ENCODE assay signal across 22 cellular contexts in genomic region chr1:180288894-180289293, GRCh38. TPM values are rescaled to one million over a fixed set of nuclear protein-coding genes. Genes with fewer than 3 reads are reported as not detected.
"Had no signal": no experiment of that assay in that cellular context is flagged by ENCODE, and none has a peak within 500 bp of the region (broad histone marks: within the 10 kb centered on the region; RNA-seq: fewer than 3 reads in every experiment).

No MANE protein-coding gene starts in this region.

- H3K27ac ChIP-seq: brain microvascular endothelial cell, SJSA1 had no signal

- H3K4me3 ChIP-seq: MG63, SJSA1 had no signal

- H3K27me3 Mint-ChIP-seq: activated CD8-positive, alpha-beta T cell treated with anti-CD3 and anti-CD28 coated beads for 36 hours; activated naive CD8-positive, alpha-beta T cell treated with anti-CD3 and anti-CD28 coated beads for 36 hours had no signal

- H3K9me3 ChIP-seq: SJSA1 had no signal

- H3K9me3 Mint-ChIP-seq: activated CD8-positive, alpha-beta T cell treated with anti-CD3 and anti-CD28 coated beads for 36 hours; activated naive CD4-positive, alpha-beta T cell treated with anti-CD3 and anti-CD28 coated beads for 36 hours; activated T-helper 1 cell treated with anti-CD3 and anti-CD28 coated beads, Interleukin-12 subunit alpha, Interleukin-12 subunit beta, Interleukin-2, Interleukin-4 antibody, amounts not matched to agents 30 ng/mL and 10 ng/mL and 1 ng/mL, durations not matched to agents 14 hours and 24 hours and 36 hours had no signal

- ATAC-seq: activated CD4-positive, CD25-positive, alpha-beta regulatory T cell treated with anti-CD3 and anti-CD28 coated beads, Interleukin-2, amount 50 U/mL, for 24 hours; activated CD8-positive, alpha-beta T cell treated with anti-CD3 and anti-CD28 coated beads for 36 hours; PC-3 had no signal

- DNase-seq: activated CD4-positive, alpha-beta T cell treated with anti-CD3 and anti-CD28 coated beads for 4 hours; activated CD8-positive, alpha-beta memory T cell treated with anti-CD3 and anti-CD28 coated beads, Interleukin-2, amount 50 U/mL, for 4 hours; activated CD8-positive, alpha-beta T cell treated with anti-CD3 and anti-CD28 coated beads for 36 hours; activated effector memory CD4-positive, alpha-beta T cell treated with anti-CD3 and anti-CD28 coated beads, Interleukin-2, amount 50 U/mL, for 16 hours; activated naive CD4-positive, alpha-beta T cell treated with anti-CD3 and anti-CD28 coated beads for 36 hours; activated naive CD8-positive, alpha-beta T cell treated with anti-CD3 and anti-CD28 coated beads for 36 hours; brain microvascular endothelial cell; cerebellar nuclear complex; KG1; MG63; MV-4-11; NCI-H1417 treated with DMSO at 0.1 percent for 48 hours; NCI-H2029; NCI-H2107; NCI-H510A treated with DMSO at 0.1 percent for 48 hours; PC-3; SHP77; T-helper 2 cell; T1000 had no signal

- H3K27me3 ChIP-seq: brain microvascular endothelial cell, MG63, SJSA1 had no signal

- H3K27ac Mint-ChIP-seq: activated CD8-positive, alpha-beta T cell treated with anti-CD3 and anti-CD28 coated beads for 36 hours; activated naive CD4-positive, alpha-beta T cell treated with anti-CD3 and anti-CD28 coated beads for 36 hours; activated naive CD8-positive, alpha-beta T cell treated with anti-CD3 and anti-CD28 coated beads for 36 hours; activated T-helper 1 cell treated with anti-CD3 and anti-CD28 coated beads, Interleukin-12 subunit alpha, Interleukin-12 subunit beta, Interleukin-2, Interleukin-4 antibody, amounts not matched to agents 30 ng/mL and 10 ng/mL and 1 ng/mL, durations not matched to agents 14 hours and 24 hours and 36 hours had no signal

- H3K36me3 ChIP-seq: brain microvascular endothelial cell had no signal

- H3K4me3 Mint-ChIP-seq: activated CD8-positive, alpha-beta T cell treated with anti-CD3 and anti-CD28 coated beads for 36 hours; activated naive CD4-positive, alpha-beta T cell treated with anti-CD3 and anti-CD28 coated beads for 36 hours; activated naive CD8-positive, alpha-beta T cell treated with anti-CD3 and anti-CD28 coated beads for 36 hours; activated T-helper 1 cell treated with anti-CD3 and anti-CD28 coated beads, Interleukin-12 subunit alpha, Interleukin-12 subunit beta, Interleukin-2, Interleukin-4 antibody, amounts not matched to agents 30 ng/mL and 10 ng/mL and 1 ng/mL, durations not matched to agents 14 hours and 24 hours and 36 hours had no signal

RNA-seq across cellular contexts. Expression of gene LHX4, which starts 58.8 kb away (rescaled TPM):
- total RNA-seq: activated CD8-positive, alpha-beta T cell treated with anti-CD3 and anti-CD28 coated beads for 36 hours; activated naive CD4-positive, alpha-beta T cell treated with anti-CD3 and anti-CD28 coated beads for 36 hours; activated naive CD8-positive, alpha-beta T cell treated with anti-CD3 and anti-CD28 coated beads for 36 hours; activated T-helper 1 cell treated with anti-CD3 and anti-CD28 coated beads, Interleukin-12 subunit alpha, Interleukin-12 subunit beta, Interleukin-2, Interleukin-4 antibody, amounts not matched to agents 30 ng/mL and 10 ng/mL and 1 ng/mL, durations not matched to agents 14 hours and 24 hours and 36 hours had no signal
